Comparison of ENCODE assay signal across 8 cellular contexts in the genomic region with DNA sequence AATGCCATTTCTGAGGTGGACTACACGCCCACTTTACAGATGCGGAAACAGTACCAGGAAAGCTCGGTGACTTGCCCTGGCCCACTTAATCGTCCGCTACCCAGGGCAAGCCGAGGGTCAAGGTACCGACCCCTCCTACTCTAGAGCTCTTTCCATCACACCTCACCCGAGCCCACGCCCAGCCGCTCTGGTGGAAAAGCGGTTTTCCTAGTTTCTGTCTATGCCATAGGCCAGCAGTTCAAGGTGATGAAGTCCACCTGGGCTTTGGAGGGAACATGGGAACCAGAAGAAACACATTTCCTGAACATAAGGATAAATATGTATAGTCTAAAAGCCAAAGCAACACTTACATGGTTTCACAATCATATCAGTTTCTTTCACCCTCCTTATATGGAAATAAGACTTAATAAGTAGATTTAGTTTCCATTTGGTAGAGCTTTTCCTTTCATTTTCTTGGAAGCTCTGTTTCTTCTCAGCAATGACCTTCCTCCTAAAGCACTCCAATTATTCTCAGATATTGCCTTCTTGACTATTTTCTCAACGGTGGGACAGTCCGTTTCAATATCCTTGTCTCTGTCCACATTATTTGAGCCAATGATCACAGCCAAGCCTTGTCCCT. TPM values are rescaled to one million over a fixed set of nuclear protein-coding genes. Genes with fewer than 3 reads are reported as not detected.
DNase-seq lines count a peak whose midpoint lies in the region; ATAC-seq and TF ChIP-seq lines count a peak whose summit lies in the region.

No MANE protein-coding gene starts in this region.

- no peak for TF ChIP-seq POLR2A in suprapubic skin (IDR thresholded peaks at IDR 0.05)

- peaks cover 29% of the 10 kb centered on the region for H3K27me3 ChIP-seq in suprapubic skin
- peaks cover 3% of the 10 kb centered on the region; the same call in 1 of the 2 replicates for H3K27me3 ChIP-seq in MG63

- H3K27me3 Mint-ChIP-seq in activated T-cell treated with anti-CD3 and anti-CD28 coated beads, Interleukin-2, amount 50 U/mL, for 24 hours, result peaks cover 57% of the 10 kb centered on the region
- peaks cover 42% of the 10 kb centered on the region for H3K27me3 Mint-ChIP-seq in activated T-helper 2 cell treated with anti-CD3 and anti-CD28 coated beads, Interferon-gamma antibody, Interleukin-2, Interleukin-4, amounts not matched to agents 10 μg/mL and 5 μg/mL and 100 μg/mL, durations not matched to agents 14 hours and 24 hours and 36 hours (ENCODE audit: low read depth)
- H3K27me3 Mint-ChIP-seq in immature natural killer cell (ENCODE audit: low read depth in 3 of 3), result peaks cover 15 to 26% (median 21%) of the 10 kb centered on the region in 3 donors

- H3K36me3 ChIP-seq in suprapubic skin, result no peaks in the 10 kb centered on the region
- no peaks in the 10 kb centered on the region for H3K36me3 ChIP-seq in MG63

- WGBS in suprapubic skin, result 53% methylated on average over 11 of the region's 13 CpGs

- no peak for ATAC-seq in HG03097 (IDR thresholded peaks at IDR 0.05; ENCODE audit: low FRiP score, unreplicated experiment)
- ATAC-seq in HG03196 (IDR thresholded peaks at IDR 0.05; ENCODE audit: unreplicated experiment), result no peak

- no peak for TF ChIP-seq EP300 in suprapubic skin (IDR thresholded peaks at IDR 0.05)

- TF ChIP-seq CTCF in suprapubic skin (IDR thresholded peaks at IDR 0.05), result no peak

- H3K27ac ChIP-seq in suprapubic skin, result no peak overlapping the region

- H3K36me3 Mint-ChIP-seq in activated T-cell treated with anti-CD3 and anti-CD28 coated beads, Interleukin-2, amount 50 U/mL, for 24 hours (ENCODE audit: low read depth), result no peaks in the 10 kb centered on the region
- no peaks in the 10 kb centered on the region for H3K36me3 Mint-ChIP-seq in activated T-helper 2 cell treated with anti-CD3 and anti-CD28 coated beads, Interferon-gamma antibody, Interleukin-2, Interleukin-4, amounts not matched to agents 10 μg/mL and 5 μg/mL and 100 μg/mL, durations not matched to agents 14 hours and 24 hours and 36 hours (ENCODE audit: low read depth)
- no peaks in the 10 kb centered on the region for H3K36me3 Mint-ChIP-seq in immature natural killer cell

- H3K4me1 Mint-ChIP-seq in activated T-cell treated with anti-CD3 and anti-CD28 coated beads, Interleukin-2, amount 50 U/mL, for 24 hours (ENCODE audit: low read depth), result peaks cover 18% of the 10 kb centered on the region
- peaks cover 21% of the 10 kb centered on the region for H3K4me1 Mint-ChIP-seq in activated T-helper 2 cell treated with anti-CD3 and anti-CD28 coated beads, Interferon-gamma antibody, Interleukin-2, Interleukin-4, amounts not matched to agents 10 μg/mL and 5 μg/mL and 100 μg/mL, durations not matched to agents 14 hours and 24 hours and 36 hours (ENCODE audit: low read depth)
- peaks cover 7 to 19% of the 10 kb centered on the region in 2 donors for H3K4me1 Mint-ChIP-seq in immature natural killer cell

- H3K9me3 ChIP-seq in suprapubic skin, result no peaks in the 10 kb centered on the region
- no peaks in the 10 kb centered on the region for H3K9me3 ChIP-seq in MG63

- H3K4me3 ChIP-seq in suprapubic skin, result peak overlapping the region; percentile 48
- H3K4me3 ChIP-seq in MG63, result no peak overlapping the region

- H3K27ac Mint-ChIP-seq in activated T-cell treated with anti-CD3 and anti-CD28 coated beads, Interleukin-2, amount 50 U/mL, for 24 hours, result peak overlapping the region; percentile 12
- H3K27ac Mint-ChIP-seq in activated T-helper 2 cell treated with anti-CD3 and anti-CD28 coated beads, Interferon-gamma antibody, Interleukin-2, Interleukin-4, amounts not matched to agents 10 μg/mL and 5 μg/mL and 100 μg/mL, durations not matched to agents 14 hours and 24 hours and 36 hours, result no peak overlapping the region
- no peak overlapping the region for H3K27ac Mint-ChIP-seq in immature natural killer cell

- no peaks in the 10 kb centered on the region for H3K9me3 Mint-ChIP-seq in activated T-cell treated with anti-CD3 and anti-CD28 coated beads, Interleukin-2, amount 50 U/mL, for 24 hours
- no peaks in the 10 kb centered on the region for H3K9me3 Mint-ChIP-seq in activated T-helper 2 cell treated with anti-CD3 and anti-CD28 coated beads, Interferon-gamma antibody, Interleukin-2, Interleukin-4, amounts not matched to agents 10 μg/mL and 5 μg/mL and 100 μg/mL, durations not matched to agents 14 hours and 24 hours and 36 hours
- H3K9me3 Mint-ChIP-seq in immature natural killer cell, result no peaks in the 10 kb centered on the region

- no peak for DNase-seq in activated T-cell treated with anti-CD3 and anti-CD28 coated beads, Interleukin-2, amount 50 U/mL, for 24 hours
- DNase-seq in activated T-cell treated with anti-CD3 and anti-CD28 coated beads for 4 hours, result no peak
- DNase-seq in activated T-helper 2 cell treated with anti-CD3 and anti-CD28 coated beads, Interferon-gamma antibody, Interleukin-2, Interleukin-4, amounts not matched to agents 10 μg/mL and 5 μg/mL and 100 μg/mL, durations not matched to agents 14 hours and 24 hours and 36 hours (ENCODE audit: low spot score), result no peak
- no peak for DNase-seq in immature natural killer cell
- no peak for DNase-seq in suprapubic skin (ENCODE audit: low spot score in 2 of 2)
- no peak for DNase-seq in MG63

- H3K4me1 ChIP-seq in suprapubic skin, result peaks cover 17% of the 10 kb centered on the region

- intact Hi-C loops in activated T-helper 2 cell treated with anti-CD3 and anti-CD28 coated beads, Interferon-gamma antibody, Interleukin-2, Interleukin-4, amounts not matched to agents 10 μg/mL and 5 μg/mL and 100 μg/mL, durations not matched to agents 14 hours and 24 hours and 36 hours (cut with micrococcal nuclease), result loop anchor here (5.0 to 10.0 kb wide), 2 partner anchors 73 to 280 kb away; no protein-coding TSS in a partner anchor

- H3K4me3 Mint-ChIP-seq in activated T-cell treated with anti-CD3 and anti-CD28 coated beads, Interleukin-2, amount 50 U/mL, for 24 hours, result peak overlapping the region; percentile 69
- H3K4me3 Mint-ChIP-seq in activated T-helper 2 cell treated with anti-CD3 and anti-CD28 coated beads, Interferon-gamma antibody, Interleukin-2, Interleukin-4, amounts not matched to agents 10 μg/mL and 5 μg/mL and 100 μg/mL, durations not matched to agents 14 hours and 24 hours and 36 hours (ENCODE audit: low read depth), result peak overlapping the region; percentile 73
- H3K4me3 Mint-ChIP-seq in immature natural killer cell, result peak overlapping the region; percentile 28 to 68 (median 54)

RNA-seq across cellular contexts. Expression of a gene that starts 0.6 kb away (rescaled TPM):
- total RNA-seq in activated T-helper 2 cell treated with anti-CD3 and anti-CD28 coated beads, Interferon-gamma antibody, Interleukin-2, Interleukin-4, amounts not matched to agents 10 μg/mL and 5 μg/mL and 100 μg/mL, durations not matched to agents 14 hours and 24 hours and 36 hours, result not detected in 2 replicates
- polyA plus RNA-seq in immature natural killer cell, result not detected
- total RNA-seq in suprapubic skin, result not detected
- total RNA-seq in MG63 (2014; rRNA removed; shearing (Covaris generic); ENCODE audit: low replicate concordance), result not detected in 2 replicates
